13 cellular contexts compared by ENCODE assay signal in the genomic region with DNA sequence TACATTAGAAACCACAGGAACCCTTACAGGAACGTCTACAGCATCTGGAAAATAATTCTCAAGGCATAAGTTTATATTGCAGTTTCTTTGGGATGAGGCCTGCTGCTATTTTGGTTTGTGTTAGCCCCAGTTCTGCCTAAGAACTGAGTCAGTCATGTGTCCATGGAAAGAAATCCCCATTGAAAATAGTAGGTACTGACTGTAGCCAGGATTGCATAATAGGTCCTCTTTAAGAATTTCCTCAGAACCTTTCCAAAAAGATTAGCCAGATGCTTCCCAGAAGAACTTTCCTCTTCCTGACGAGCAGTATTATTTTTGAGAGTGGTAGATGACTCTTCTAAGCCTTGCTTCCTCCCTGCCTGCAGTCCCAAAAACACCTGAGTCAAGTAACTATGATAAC. TPM values are rescaled to one million over a fixed set of nuclear protein-coding genes. Genes with fewer than 3 reads are reported as not detected.
DNase-seq lines count a peak whose midpoint lies in the region; ATAC-seq and TF ChIP-seq lines count a peak whose summit lies in the region.
"Had no signal": no experiment of that assay in that cellular context is flagged by ENCODE, and none has a peak within 500 bp of the region (broad histone marks: within the 10 kb centered on the region; RNA-seq: fewer than 3 reads in every experiment).

No MANE protein-coding gene starts in this region.

- DNase-seq in GM04503 (ENCODE audit: low read depth), result peak; percentile 80
- DNase-seq in MCF 10A (ENCODE audit: unreplicated experiment), result peak; percentile 67
- no peak for DNase-seq in left cardiac atrium
- peak; percentile 71 for DNase-seq in sigmoid colon
- no peak for DNase-seq in Ammon's horn (ENCODE audit: low spot score)
- no peak for DNase-seq in NCI-H1436 (lab: John Stamatoyannopoulos, UW)
- DNase-seq in activated T-cell treated with anti-CD3 and anti-CD28 coated beads, Interleukin-2, amount 50 U/mL, for 4 hours, result no peak
- DNase-seq: activated CD8-positive, alpha-beta memory T cell treated with anti-CD3 and anti-CD28 coated beads, Interleukin-2, amount 10 ng/mL, durations not matched to agents 7 days and 5 days; brain microvascular endothelial cell; NCI-H748 treated with DMSO at 0.1 percent for 48 hours; SW 1271 had no signal

- peaks cover 25% of the 10 kb centered on the region for H3K4me1 Mint-ChIP-seq in MCF 10A (ENCODE audit: insufficient read depth, unreplicated experiment)
- no peaks in the 10 kb centered on the region for H3K4me1 Mint-ChIP-seq in activated T-cell treated with anti-CD3 and anti-CD28 coated beads, Interleukin-2, amount 50 U/mL, for 4 hours (ENCODE audit: low read depth)
- H3K4me1 Mint-ChIP-seq: activated CD8-positive, alpha-beta memory T cell treated with anti-CD3 and anti-CD28 coated beads, Interleukin-2, amount 10 ng/mL, durations not matched to agents 7 days and 5 days had no signal

- H3K27ac ChIP-seq in sigmoid colon, result peak overlapping the region; percentile 63 to 88 (median 80)
- H3K27ac ChIP-seq: brain microvascular endothelial cell had no signal

- peaks cover 0 to 74% (median 42%) of the 10 kb centered on the region in 4 donors for H3K4me1 ChIP-seq in sigmoid colon

- H3K27ac Mint-ChIP-seq in MCF 10A (ENCODE audit: low read depth, unreplicated experiment), result peak overlapping the region; percentile 75
- H3K27ac Mint-ChIP-seq: activated CD8-positive, alpha-beta memory T cell treated with anti-CD3 and anti-CD28 coated beads, Interleukin-2, amount 10 ng/mL, durations not matched to agents 7 days and 5 days had no signal

- no peaks in the 10 kb centered on the region for H3K27me3 Mint-ChIP-seq in MCF 10A (ENCODE audit: insufficient read depth, unreplicated experiment)
- peaks cover under 1% of the 10 kb centered on the region for H3K27me3 Mint-ChIP-seq in activated T-cell treated with anti-CD3 and anti-CD28 coated beads, Interleukin-2, amount 50 U/mL, for 4 hours (ENCODE audit: low read depth)

- no peak overlapping the region for H3K4me3 ChIP-seq in sigmoid colon

- TF ChIP-seq EP300 in sigmoid colon (IDR thresholded peaks at IDR 0.05), result peak in 2 of 4 donors; percentile 34 to 61

- POLR2A ChIA-PET in MCF 10A (lab: Yijun Ruan, JAX), result interaction anchor here (1.2 to 1.9 kb wide), 4 partner anchors 9 to 52 kb away, joined by 3 to 6 read pairs (median 4); a partner anchor contains a TSS

- H3K27me3 ChIP-seq in sigmoid colon, result no peaks in the 10 kb centered on the region
- H3K27me3 ChIP-seq: brain microvascular endothelial cell had no signal

- H3K4me3 Mint-ChIP-seq in MCF 10A (ENCODE audit: unreplicated experiment), result no peak overlapping the region
- no peak overlapping the region for H3K4me3 Mint-ChIP-seq in activated T-cell treated with anti-CD3 and anti-CD28 coated beads, Interleukin-2, amount 50 U/mL, for 4 hours
- H3K4me3 Mint-ChIP-seq: activated CD8-positive, alpha-beta memory T cell treated with anti-CD3 and anti-CD28 coated beads, Interleukin-2, amount 10 ng/mL, durations not matched to agents 7 days and 5 days; neural crest cell had no signal

- no peak for TF ChIP-seq CTCF in MCF 10A (IDR thresholded peaks at IDR 0.05; ENCODE audit: unreplicated experiment)
- no peak for TF ChIP-seq CTCF in sigmoid colon (IDR thresholded peaks at IDR 0.05)

- ATAC-seq in left cardiac atrium, result peak; percentile 87 to 88
- ATAC-seq in activated T-cell treated with anti-CD3 and anti-CD28 coated beads, Interleukin-2, amount 50 U/mL, for 4 hours, result no peak
- ATAC-seq in GM21717 (IDR thresholded peaks at IDR 0.05; ENCODE audit: unreplicated experiment), result no peak
- ATAC-seq: activated CD8-positive, alpha-beta memory T cell treated with anti-CD3 and anti-CD28 coated beads, Interleukin-2, amount 10 ng/mL, durations not matched to agents 7 days and 5 days had no signal

- no peaks in the 10 kb centered on the region for H3K36me3 ChIP-seq in sigmoid colon
- H3K36me3 ChIP-seq: brain microvascular endothelial cell had no signal

- TF ChIP-seq POLR2A in sigmoid colon (IDR thresholded peaks at IDR 0.05), result no peak

- intact Hi-C loops in MCF 10A (cut with micrococcal nuclease), result no loop called here
- intact Hi-C loops in left cardiac atrium (cut with DNase I), result loop anchor here (2.0 to 10.0 kb wide), 2 partner anchors 52 to 216 kb away; a partner anchor contains a TSS
- intact Hi-C loops in sigmoid colon (cut with DNase I), result loop anchor here (2.0 kb wide), 1 partner anchor 14 kb away; no protein-coding TSS in a partner anchor

- H3K36me3 Mint-ChIP-seq in MCF 10A (ENCODE audit: insufficient read depth, unreplicated experiment), result no peaks in the 10 kb centered on the region
- no peaks in the 10 kb centered on the region for H3K36me3 Mint-ChIP-seq in activated T-cell treated with anti-CD3 and anti-CD28 coated beads, Interleukin-2, amount 50 U/mL, for 4 hours (ENCODE audit: insufficient read depth)
- H3K36me3 Mint-ChIP-seq: activated CD8-positive, alpha-beta memory T cell treated with anti-CD3 and anti-CD28 coated beads, Interleukin-2, amount 10 ng/mL, durations not matched to agents 7 days and 5 days had no signal

- no peaks in the 10 kb centered on the region for H3K9me3 ChIP-seq in sigmoid colon

- no TSS peak for BruUV-seq in MCF 10A (replicated peaks; lab: Mats Ljungman, UMichigan)

- no peaks in the 10 kb centered on the region for H3K9me3 Mint-ChIP-seq in MCF 10A (ENCODE audit: unreplicated experiment)
- no peaks in the 10 kb centered on the region for H3K9me3 Mint-ChIP-seq in activated T-cell treated with anti-CD3 and anti-CD28 coated beads, Interleukin-2, amount 50 U/mL, for 4 hours
- H3K9me3 Mint-ChIP-seq: neural crest cell had no signal

- WGBS in sigmoid colon, 2 donors, result 64 to 72% methylated on average over 2 of the region's 2 CpGs

- CTCF ChIA-PET in MCF 10A (lab: Yijun Ruan, JAX), result interaction anchor here (0.5 to 0.8 kb wide), 2 partner anchors 8 to 108 kb away, joined by 3 read pairs; no protein-coding TSS in a partner anchor

RNA-seq across cellular contexts. Expression of a gene that starts 52.6 kb away (rescaled TPM):
- 52.9 and 70.1 TPM in 2 replicates for total RNA-seq in MCF 10A (2022)
- 10 to 100 TPM; 60.0 to 81.4 TPM for total RNA-seq in left cardiac atrium
- total RNA-seq in sigmoid colon, result 100 to 1,000 TPM in 1 of 4 donors, 10 to 100 TPM in 3; 74.0 to 109 (median 89.4) TPM
- 1 to 10 TPM in 2 of 3 donors, under 1 TPM in 1; 0.92 to 6.0 (median 3.1) TPM for polyA plus RNA-seq in sigmoid colon
- total RNA-seq in activated T-cell treated with anti-CD3 and anti-CD28 coated beads, Interleukin-2, amount 50 U/mL, for 4 hours, result under 1 TPM; 0.19 to 0.58 (median 0.53) TPM

Comparison
In these comparisons a context has a peak if more than half of its experiments do, and no peak if none do; other contexts are left out.
1. DNase-seq: peak in GM04503 (single experiment), MCF 10A (single experiment) and sigmoid colon (single experiment); none in left cardiac atrium (single experiment), Ammon's horn (single experiment), NCI-H1436 (single experiment) and activated T-cell treated with anti-CD3 and anti-CD28 coated beads, Interleukin-2, amount 50 U/mL, for 4 hours (single experiment).
2. ATAC-seq: peak in left cardiac atrium (2 of 2); none in activated T-cell treated with anti-CD3 and anti-CD28 coated beads, Interleukin-2, amount 50 U/mL, for 4 hours (0 of 2) and GM21717 (single experiment).
3. RNA of a gene that starts 52.6 kb away (total RNA-seq): 74.0 to 109 TPM in sigmoid colon, 60.0 to 81.4 TPM in left cardiac atrium and 52.9 to 70.1 TPM in MCF 10A; 0.19 to 0.58 TPM in activated T-cell treated with anti-CD3 and anti-CD28 coated beads, Interleukin-2, amount 50 U/mL, for 4 hours; every median in the first group is over 10 times any median in the second.